Comparison of ENCODE assay signal across 8 cellular contexts in genomic region chr1:66300986-66301451, GRCh38.
A peak's percentile ranks its signal among the peaks of the same experiment; 100 is the strongest.
DNase-seq lines count a peak whose midpoint lies in the region; ATAC-seq and TF ChIP-seq lines count a peak whose summit lies in the region.

No MANE protein-coding gene starts in this region.

- H3K4me3 ChIP-seq in heart left ventricle, result peak overlapping the region in 9 of 12 donors; percentile 0 to 39 (median 27)
- H3K4me3 ChIP-seq in stomach, result no peak overlapping the region

- H3K9me3 ChIP-seq in heart left ventricle (no peaks in the 10 kb centered on the region), stomach (no peaks in the 10 kb centered on the region)

- no peak for TF ChIP-seq EP300 in stomach (IDR thresholded peaks at IDR 0.05)

- WGBS in heart left ventricle, 4 donors, result 29 to 59% (median 46%) methylated on average over 4 of the region's 4 CpGs
- WGBS in stomach, 5 donors, result 24 to 51% (median 28%) methylated on average over 4 of the region's 4 CpGs

- H3K36me3 ChIP-seq in heart left ventricle, result no peaks in the 10 kb centered on the region
- no peaks in the 10 kb centered on the region for H3K36me3 ChIP-seq in stomach

- H3K4me3 Mint-ChIP-seq in glutamatergic neuron (ENCODE audit: unreplicated experiment), result no peak overlapping the region

- H3K4me1 ChIP-seq in heart left ventricle (peaks cover 0 to 42% (median 6%) of the 10 kb centered on the region in 12 donors), stomach (peaks cover 9 to 26% (median 15%) of the 10 kb centered on the region in 4 donors)

- H3K27ac Mint-ChIP-seq in glutamatergic neuron (ENCODE audit: unreplicated experiment), result no peak overlapping the region

- H3K27me3 ChIP-seq in heart left ventricle (no peaks in the 10 kb centered on the region), stomach (no peaks in the 10 kb centered on the region)

- H3K27ac ChIP-seq in heart left ventricle, result peak overlapping the region in 11 of 12 donors; percentile 15 to 78 (median 45)
- H3K27ac ChIP-seq in stomach, result peak overlapping the region; percentile 11 to 68 (median 56)

- DNase-seq in COLO829 (ENCODE audit: low spot score) (peak; percentile 43), heart left ventricle (no peak), stomach (no peak), glutamatergic neuron (no peak)
- DNase-seq in activated CD4-positive, alpha-beta T cell treated with anti-CD3 and anti-CD28 coated beads for 48 hours, result peak; percentile 32
- no peak for DNase-seq in activated effector memory CD4-positive, alpha-beta T cell treated with anti-CD3 and anti-CD28 coated beads, Interleukin-2, amount 50 U/mL, for 16 hours

- H3K36me3 Mint-ChIP-seq in glutamatergic neuron (ENCODE audit: unreplicated experiment), result no peaks in the 10 kb centered on the region

- TF ChIP-seq POLR2A in heart left ventricle (IDR thresholded peaks at IDR 0.05) (no peak), stomach (IDR thresholded peaks at IDR 0.05) (no peak)

- H3K27me3 Mint-ChIP-seq in glutamatergic neuron (ENCODE audit: unreplicated experiment), result no peaks in the 10 kb centered on the region

- no peaks in the 10 kb centered on the region for H3K4me1 Mint-ChIP-seq in glutamatergic neuron (ENCODE audit: low read depth, unreplicated experiment)

- peak; percentile 81 for ATAC-seq in GM19463 (IDR thresholded peaks at IDR 0.05; ENCODE audit: unreplicated experiment)
- ATAC-seq in HG03457 (IDR thresholded peaks at IDR 0.05; ENCODE audit: unreplicated experiment), result peak; percentile 66
- peak in 3 of 4 donors; percentile 53 to 73 (median 64) for ATAC-seq in heart left ventricle

- H3K9me3 Mint-ChIP-seq in glutamatergic neuron (ENCODE audit: unreplicated experiment), result no peaks in the 10 kb centered on the region

- intact Hi-C loops in heart left ventricle (cut with DNase I) (loop anchor here in 1 of 10 donors (2.0 kb wide), 1 partner anchor 14 kb away; no protein-coding TSS in a partner anchor), stomach (cut with DNase I; ENCODE audit: low total_unique reads) (no loop called here)

- TF ChIP-seq CTCF in heart left ventricle (IDR thresholded peaks at IDR 0.05), result no peak
- TF ChIP-seq CTCF in stomach (IDR thresholded peaks at IDR 0.05), result no peak
- no peak for TF ChIP-seq CTCF in glutamatergic neuron (IDR thresholded peaks at IDR 0.05; ENCODE audit: partially characterized antibody, unreplicated experiment)

Comparison
In these comparisons a context has a peak if more than half of its experiments do, and no peak if none do; other contexts are left out.
1. DNase-seq: peak in COLO829 (single experiment) and activated CD4-positive, alpha-beta T cell treated with anti-CD3 and anti-CD28 coated beads for 48 hours (single experiment); none in heart left ventricle (0 of 5), stomach (single experiment), activated effector memory CD4-positive, alpha-beta T cell treated with anti-CD3 and anti-CD28 coated beads, Interleukin-2, amount 50 U/mL, for 16 hours (single experiment) and glutamatergic neuron (single experiment).
2. H3K4me3 ChIP-seq: peak in heart left ventricle (9 of 12); none in stomach (0 of 4).
3. Peak in every context shown above with its lines, with median percentiles within 50 percentile points of each other: ATAC-seq.